Comparison of ENCODE assay signal across 10 cellular contexts in genomic region chr20:40682104-40683045, GRCh38. TPM values are rescaled to one million over a fixed set of nuclear protein-coding genes. Genes with fewer than 3 reads are reported as not detected.
DNase-seq lines count a peak whose midpoint lies in the region; ATAC-seq and TF ChIP-seq lines count a peak whose summit lies in the region.
"Had no signal": no experiment of that assay in that cellular context is flagged by ENCODE, and none has a peak within 500 bp of the region (broad histone marks: within the 10 kb centered on the region; RNA-seq: fewer than 3 reads in every experiment).

No MANE protein-coding gene starts in this region.

- no peak for ATAC-seq in stimulated activated naive CD8-positive, alpha-beta T cell treated with anti-CD3 and anti-CD28 coated beads, Interleukin-15, amount 100 ng/mL, for 72 hours
- ATAC-seq in stimulated activated naive CD8-positive, alpha-beta T cell treated with anti-CD3 and anti-CD28 coated beads, Interleukin-15, Interleukin-2, amounts not matched to agents 100 U/mL and 50 U/mL, for 24 hours: no peak
- ATAC-seq in GM18868 (IDR thresholded peaks at IDR 0.05; ENCODE audit: unreplicated experiment): no peak

- H3K36me3 ChIP-seq in left ventricle myocardium inferior (peaks cover 8% of the 10 kb centered on the region), PC-9 (ENCODE audit: low read depth) (no peaks in the 10 kb centered on the region)
- H3K36me3 ChIP-seq: SJCRH30 had no signal

- H3K36me3 Mint-ChIP-seq in neural crest cell (ENCODE audit: low read depth): no peaks in the 10 kb centered on the region

- peak overlapping the region; percentile 25 to 43 for H3K4me3 Mint-ChIP-seq in stimulated activated naive CD8-positive, alpha-beta T cell treated with anti-CD3 and anti-CD28 coated beads, Interleukin-15, amount 100 ng/mL, for 72 hours
- H3K4me3 Mint-ChIP-seq in neural crest cell: peak overlapping the region; percentile 64

- no TSS peak for BruUV-seq in PC-9 (replicated peaks; lab: Mats Ljungman, UMichigan)

- POLR2A ChIA-PET in PC-9 (lab: Charles Lee; ENCODE audit: unreplicated experiment): no interaction called here

- peaks cover 65% of the 10 kb centered on the region for H3K27me3 ChIP-seq in left ventricle myocardium inferior (ENCODE audit: low read depth)
- H3K27me3 ChIP-seq in PC-9 (ENCODE audit: insufficient read depth, low read depth): peaks cover 85% of the 10 kb centered on the region

- TF ChIP-seq CTCF in left ventricle myocardium inferior (IDR thresholded peaks at IDR 0.05; ENCODE audit: borderline replicate concordance) (no peak), neural crest cell (conservative IDR thresholded peaks at IDR 0.05) (no peak), PC-9 (conservative IDR thresholded peaks at IDR 0.05) (no peak)

- no peak overlapping the region for H3K27ac Mint-ChIP-seq in stimulated activated naive CD8-positive, alpha-beta T cell treated with anti-CD3 and anti-CD28 coated beads, Interleukin-15, amount 100 ng/mL, for 72 hours
- H3K27ac Mint-ChIP-seq in neural crest cell (ENCODE audit: unreplicated experiment): no peak overlapping the region

- peaks cover 21% of the 10 kb centered on the region for H3K4me1 Mint-ChIP-seq in stimulated activated naive CD8-positive, alpha-beta T cell treated with anti-CD3 and anti-CD28 coated beads, Interleukin-15, amount 100 ng/mL, for 72 hours
- peaks cover 14% of the 10 kb centered on the region for H3K4me1 Mint-ChIP-seq in neural crest cell

- no peak for DNase-seq in stimulated activated naive CD8-positive, alpha-beta T cell treated with anti-CD3 and anti-CD28 coated beads, Interleukin-15, amount 100 ng/mL, for 72 hours
- DNase-seq in stimulated activated naive CD8-positive, alpha-beta T cell treated with anti-CD3 and anti-CD28 coated beads, Interleukin-15, Interleukin-2, amounts not matched to agents 100 U/mL and 50 U/mL, for 24 hours: no peak
- DNase-seq in left ventricle myocardium inferior: peak; percentile 46
- DNase-seq in neural crest cell (ENCODE audit: low read depth, low spot score): no peak
- DNase-seq in PC-9: no peak
- DNase-seq in H4 (ENCODE audit: low spot score): no peak
- DNase-seq in NCI-H1105 treated with DMSO at 0.1 percent for 48 hours (lab: John Stamatoyannopoulos, UW): no peak
- DNase-seq: NCI-H2029, SJCRH30 had no signal

- no peaks in the 10 kb centered on the region for H3F3A ChIP-seq in PC-9 (ENCODE audit: insufficient read depth, low read depth)

- H4K20me1 ChIP-seq in PC-9 (ENCODE audit: insufficient read depth): no peaks in the 10 kb centered on the region

- peaks cover 36% of the 10 kb centered on the region for H3K4me1 ChIP-seq in left ventricle myocardium inferior
- no peaks in the 10 kb centered on the region for H3K4me1 ChIP-seq in PC-9 (replicated peaks; ENCODE audit: insufficient read depth)
- H3K4me1 ChIP-seq: SJCRH30 had no signal

- H2AFZ ChIP-seq in PC-9: no peak overlapping the region

- H3K27ac ChIP-seq in left ventricle myocardium inferior (replicated peaks): peak overlapping the region; percentile 73
- no peak overlapping the region for H3K27ac ChIP-seq in PC-9
- H3K27ac ChIP-seq: SJCRH30 had no signal

- no peaks in the 10 kb centered on the region for H3K9me3 ChIP-seq in left ventricle myocardium inferior (replicated peaks)
- H3K9me3 ChIP-seq in PC-9 (ENCODE audit: insufficient read depth, low read depth): no peaks in the 10 kb centered on the region
- H3K9me3 ChIP-seq: SJCRH30 had no signal

- no peak overlapping the region for H3K4me2 ChIP-seq in PC-9

- no peaks in the 10 kb centered on the region for H3K9me2 ChIP-seq in PC-9 (ENCODE audit: insufficient read depth)

- intact Hi-C loops in left ventricle myocardium inferior (cut with micrococcal nuclease) (no loop called here), PC-9 (cut with micrococcal nuclease; ENCODE audit: unreplicated experiment) (no loop called here)

- H3K79me2 ChIP-seq in PC-9 (ENCODE audit: low read depth): no peaks in the 10 kb centered on the region

- no peaks in the 10 kb centered on the region for H3K9me3 Mint-ChIP-seq in stimulated activated naive CD8-positive, alpha-beta T cell treated with anti-CD3 and anti-CD28 coated beads, Interleukin-15, amount 100 ng/mL, for 72 hours
- no peaks in the 10 kb centered on the region for H3K9me3 Mint-ChIP-seq in neural crest cell

- CTCF ChIA-PET in PC-9 (lab: Charles Lee): no interaction called here

- H3K4me3 ChIP-seq in left ventricle myocardium inferior: peak overlapping the region; percentile 76
- H3K4me3 ChIP-seq in PC-9: no peak overlapping the region
- H3K4me3 ChIP-seq: SJCRH30 had no signal

- peaks cover 86% of the 10 kb centered on the region for H3K27me3 Mint-ChIP-seq in stimulated activated naive CD8-positive, alpha-beta T cell treated with anti-CD3 and anti-CD28 coated beads, Interleukin-15, amount 100 ng/mL, for 72 hours
- peaks cover 100% of the 10 kb centered on the region for H3K27me3 Mint-ChIP-seq in neural crest cell (ENCODE audit: low read depth)

RNA-seq across cellular contexts. Expression of gene MAFB, which starts 6.7 kb away (rescaled TPM):
- 10.2 TPM for total RNA-seq in left ventricle myocardium inferior
- 1.6 and 1.9 TPM in 2 replicates for total RNA-seq in neural crest cell
- total RNA-seq in PC-9 (2021): not detected in 2 replicates
- total RNA-seq in H4 (2014; rRNA removed; shearing (Covaris generic)): 0.25 and 0.39 TPM in 2 replicates
- total RNA-seq: SJCRH30 had no signal
